In the genomic region with DNA sequence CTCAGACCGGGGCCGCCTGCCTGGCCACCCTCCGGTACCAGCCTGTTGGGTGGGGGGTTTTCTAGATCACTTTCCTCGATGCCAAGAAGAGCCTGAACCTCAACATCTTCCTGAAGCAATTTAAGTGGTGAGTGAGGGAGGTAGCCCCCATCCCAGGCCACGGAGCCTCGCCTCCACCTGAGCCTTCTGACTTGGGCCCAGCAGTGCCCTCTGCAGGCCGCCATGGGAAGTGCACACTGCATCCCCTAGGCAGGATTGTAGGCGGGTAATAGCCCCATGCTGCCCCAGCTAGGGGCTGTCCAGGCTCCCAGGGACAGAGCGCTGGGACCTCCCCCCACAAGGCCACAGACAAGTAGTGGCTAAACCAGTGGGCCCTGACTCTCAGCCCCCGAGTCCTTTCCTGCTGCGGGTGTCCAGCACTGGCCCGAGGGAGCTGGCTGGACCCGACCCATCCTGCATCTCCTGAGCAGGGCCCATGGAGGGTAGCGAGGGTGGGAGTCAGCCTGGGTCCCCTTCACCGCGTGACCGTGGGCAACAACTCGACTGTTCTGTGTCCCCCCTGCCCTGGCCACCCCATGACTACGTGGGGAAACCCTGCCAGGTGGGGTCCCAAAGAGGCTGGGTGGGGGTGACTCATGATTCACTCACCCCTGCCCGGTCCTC, we compare ENCODE assay signal across 7 cellular contexts. TPM values are rescaled to one million over a fixed set of nuclear protein-coding genes. Genes with fewer than 3 reads are reported as not detected.
DNase-seq lines count a peak whose midpoint lies in the region; ATAC-seq and TF ChIP-seq lines count a peak whose summit lies in the region.

No MANE protein-coding gene starts in this region.

- intact Hi-C loops in Right ventricle myocardium superior (cut with DNase I) = loop anchor here (2.0 kb wide), 1 partner anchor 58 kb away; no protein-coding TSS in a partner anchor

- CTCF ChIA-PET in activated naive CD4-positive, alpha-beta T cell treated with anti-CD3 and anti-CD28 coated beads, Interleukin-2, amount 10 ng/mL, durations not matched to agents 7 days and 5 days (lab: Charles Lee) = interaction anchor here (1.0 to 1.8 kb wide), 7 partner anchors 25 to 167 kb away, joined by 3 to 8 read pairs (median 5); no protein-coding TSS in a partner anchor

- no peaks in the 10 kb centered on the region for H3K27me3 Mint-ChIP-seq in activated naive CD4-positive, alpha-beta T cell treated with anti-CD3 and anti-CD28 coated beads, Interleukin-2, amount 10 ng/mL, durations not matched to agents 7 days and 5 days

- peak; percentile 81 for ATAC-seq in Right ventricle myocardium superior (ENCODE audit: poor library complexity)
- ATAC-seq in GM18909 (IDR thresholded peaks at IDR 0.05; ENCODE audit: poor library complexity, unreplicated experiment) = no peak

- peak overlapping the region; percentile 65 for H3K27ac Mint-ChIP-seq in activated naive CD4-positive, alpha-beta T cell treated with anti-CD3 and anti-CD28 coated beads, Interleukin-2, amount 10 ng/mL, durations not matched to agents 7 days and 5 days

- TF ChIP-seq CTCF in GM12864 (IDR thresholded peaks at IDR 0.05; ENCODE audit: low read depth, low read length, missing control alignments) = peak; percentile 98

- peaks cover 6% of the 10 kb centered on the region for H3K4me1 Mint-ChIP-seq in activated naive CD4-positive, alpha-beta T cell treated with anti-CD3 and anti-CD28 coated beads, Interleukin-2, amount 10 ng/mL, durations not matched to agents 7 days and 5 days

- no peaks in the 10 kb centered on the region for H3K9me3 Mint-ChIP-seq in activated naive CD4-positive, alpha-beta T cell treated with anti-CD3 and anti-CD28 coated beads, Interleukin-2, amount 10 ng/mL, durations not matched to agents 7 days and 5 days

- H3K36me3 Mint-ChIP-seq in activated naive CD4-positive, alpha-beta T cell treated with anti-CD3 and anti-CD28 coated beads, Interleukin-2, amount 10 ng/mL, durations not matched to agents 7 days and 5 days = peaks cover 20% of the 10 kb centered on the region

- H3K4me3 Mint-ChIP-seq in activated naive CD4-positive, alpha-beta T cell treated with anti-CD3 and anti-CD28 coated beads, Interleukin-2, amount 10 ng/mL, durations not matched to agents 7 days and 5 days = no peak overlapping the region

- no peak overlapping the region for H3K4me3 ChIP-seq in GM12864 (ENCODE audit: low read depth, low read length)

- no peak for DNase-seq in GM12864 (ENCODE audit: low read depth)
- DNase-seq in HuH-7.5 (ENCODE audit: low spot score) = peak; percentile 98
- DNase-seq in SK-N-DZ (ENCODE audit: low spot score) = peak; percentile 52
- DNase-seq in activated naive CD4-positive, alpha-beta T cell treated with anti-CD3 and anti-CD28 coated beads, Interleukin-2, amount 10 ng/mL, durations not matched to agents 7 days and 5 days = peak; percentile 82
- DNase-seq in Right ventricle myocardium superior = peak; percentile 86
- peak; percentile 83 for DNase-seq in retina

RNA-seq across cellular contexts. Expression of a gene that starts 15.3 kb away (rescaled TPM):
- 0.26 and 0.58 TPM in 2 replicates for polyA plus RNA-seq in SK-N-DZ (2014; cell fraction: cytosol; rRNA removed)
- 1.4 and 2.1 TPM in 2 replicates for polyA plus RNA-seq in SK-N-DZ (2014; cell fraction: nucleus; rRNA removed)
- total RNA-seq in Right ventricle myocardium superior = 215 TPM

RNA-seq across cellular contexts. Expression of a gene that starts 19.3 kb away (rescaled TPM):
- 12.4 and 17.6 TPM in 2 replicates for polyA plus RNA-seq in SK-N-DZ (2014; cell fraction: cytosol; rRNA removed)
- 28.3 and 37.7 TPM in 2 replicates for polyA plus RNA-seq in SK-N-DZ (2014; cell fraction: nucleus; rRNA removed)
- 28.3 TPM for total RNA-seq in Right ventricle myocardium superior

RNA-seq across cellular contexts. Expression of a gene that starts 44.2 kb away (rescaled TPM):
- polyA plus RNA-seq in SK-N-DZ (2014; cell fraction: cytosol; rRNA removed) = 289 and 437 TPM in 2 replicates
- 345 and 429 TPM in 2 replicates for polyA plus RNA-seq in SK-N-DZ (2014; cell fraction: nucleus; rRNA removed)
- 60.7 TPM for total RNA-seq in Right ventricle myocardium superior
